ENCODE assay signal across 1 cellular context in genomic region chr6:39197521-39198500, GRCh38.
TF ChIP-seq lines count a peak whose summit lies in the region.

No MANE protein-coding gene starts in this region.

TF ChIP-seq in WTC11, 78 proteins besides CTCF, POLR2A, EP300 and RAD21 (continued from another document):
- TF ChIP-seq FOXP4 (CRISPR knock-in tag; IDR thresholded peaks at IDR 0.05) (no peak), NFE2L1 (CRISPR knock-in tag; IDR thresholded peaks at IDR 0.05) (no peak), ZBTB43 (CRISPR knock-in tag; IDR thresholded peaks at IDR 0.05) (no peak), PREB (CRISPR knock-in tag; IDR thresholded peaks at IDR 0.05; ENCODE audit: borderline replicate concordance) (no peak), SOX15 (CRISPR knock-in tag; IDR thresholded peaks at IDR 0.05) (no peak)
